Comparison of ENCODE assay signal across 15 cellular contexts in genomic region chr4:185817403-185817818, GRCh38. TPM values are rescaled to one million over a fixed set of nuclear protein-coding genes. Genes with fewer than 3 reads are reported as not detected.
DNase-seq lines count a peak whose midpoint lies in the region; ATAC-seq, FAIRE-seq and TF ChIP-seq lines count a peak whose summit lies in the region.
"Had no signal": no experiment of that assay in that cellular context is flagged by ENCODE, and none has a peak within 500 bp of the region (broad histone marks: within the 10 kb centered on the region; RNA-seq: fewer than 3 reads in every experiment).

No MANE protein-coding gene starts in this region.

- intact Hi-C loops in Right ventricle myocardium inferior (cut with DNase I): no loop called here
- intact Hi-C loops in cardiac septum (cut with DNase I): loop anchor here (5.0 kb wide), 1 partner anchor 50 kb away; no protein-coding TSS in a partner anchor
- intact Hi-C loops in HepG2 (cut with micrococcal nuclease; ENCODE audit: unreplicated experiment): loop anchor here (10.0 kb wide), 1 partner anchor 147 kb away; no protein-coding TSS in a partner anchor

- no peaks in the 10 kb centered on the region for H3K4me1 Mint-ChIP-seq in activated T-cell treated with anti-CD3 and anti-CD28 coated beads, Interleukin-2, amount 50 U/mL, for 24 hours (ENCODE audit: low read depth)
- no peaks in the 10 kb centered on the region for H3K4me1 Mint-ChIP-seq in immature natural killer cell

- ATAC-seq in Right ventricle myocardium inferior (peak; percentile 73), HepG2 (peak; percentile 40; the same call in 1 of the 3 replicates), HG03521 (IDR thresholded peaks at IDR 0.05; ENCODE audit: unreplicated experiment) (no peak)

- H3K27me3 ChIP-seq in bronchial epithelial cell (ENCODE audit: control insufficient read depth, insufficient read depth, low read length) (no peaks in the 10 kb centered on the region), HepG2 (ENCODE audit: control insufficient read depth in 1 of 2, insufficient read depth in 2 of 2, low read length in 2 of 2) (no peaks in the 10 kb centered on the region)
- H3K27me3 ChIP-seq: adrenal gland had no signal

- peak overlapping the region; percentile 43 for H3K4me2 ChIP-seq in HepG2 (ENCODE audit: low read depth, low read length)

- no peaks in the 10 kb centered on the region for H3K36me3 Mint-ChIP-seq in activated T-cell treated with anti-CD3 and anti-CD28 coated beads, Interleukin-2, amount 50 U/mL, for 24 hours (ENCODE audit: low read depth)
- H3K36me3 Mint-ChIP-seq in immature natural killer cell: no peaks in the 10 kb centered on the region

- no peak overlapping the region for H3K4me3 ChIP-seq in bronchial epithelial cell (ENCODE audit: low read depth, low read length)
- no peak overlapping the region for H3K4me3 ChIP-seq in HepG2 (replicated peaks in 1 of 3; ENCODE audit: insufficient read depth in 1 of 3, low read depth in 2 of 3, low read length in 3 of 3)
- H3K4me3 ChIP-seq: adrenal gland had no signal

- H3K4me3 Mint-ChIP-seq in activated T-cell treated with anti-CD3 and anti-CD28 coated beads, Interleukin-2, amount 50 U/mL, for 24 hours: no peak overlapping the region
- no peak overlapping the region for H3K4me3 Mint-ChIP-seq in immature natural killer cell

- no peak overlapping the region for H3K27ac ChIP-seq in HepG2 (ENCODE audit: extremely low read length, insufficient read depth, low read length)

- H4K20me1 ChIP-seq in HepG2 (ENCODE audit: insufficient read depth, low read length): no peaks in the 10 kb centered on the region

- H3K9me3 ChIP-seq in HepG2 (ENCODE audit: low read length): no peaks in the 10 kb centered on the region
- H3K9me3 ChIP-seq: adrenal gland had no signal

- TF ChIP-seq POLR2A in HepG2 (IDR thresholded peaks at IDR 0.05; ENCODE audit: insufficient read depth in 1 of 2, low read depth in 2 of 2, low read length in 2 of 2): no peak

- no peak overlapping the region for H2AFZ ChIP-seq in HepG2 (ENCODE audit: low read length)

- CTCF ChIA-PET in HepG2 (lab: Yijun Ruan, JAX; ENCODE audit: low intra/inter-chr PET ratio, low total read pairs): no interaction called here

- H3K4me1 ChIP-seq in HepG2 (ENCODE audit: insufficient read depth, low read length): peaks cover 57% of the 10 kb centered on the region

- H3K9ac ChIP-seq in HepG2 (ENCODE audit: insufficient read depth, low read depth, low read length): no peak overlapping the region

- H3K9me3 Mint-ChIP-seq in activated T-cell treated with anti-CD3 and anti-CD28 coated beads, Interleukin-2, amount 50 U/mL, for 24 hours: no peaks in the 10 kb centered on the region
- peaks cover 0 to 1% (median 0%) of the 10 kb centered on the region in 6 donors for H3K9me3 Mint-ChIP-seq in immature natural killer cell

- POLR2A ChIA-PET in HepG2 (lab: Yijun Ruan, JAX): interaction anchor here (0.8 kb wide), 1 partner anchor 13 kb away, joined by 3 read pairs; no protein-coding TSS in a partner anchor

- in situ Hi-C loops in HepG2 (cut with HindIII; ENCODE audit: extremely low pct_ligation_motif_present, low pct_unique_long_range_greater_than_20kb): no loop called here

- H3K27ac Mint-ChIP-seq in activated T-cell treated with anti-CD3 and anti-CD28 coated beads, Interleukin-2, amount 50 U/mL, for 24 hours: no peak overlapping the region
- H3K27ac Mint-ChIP-seq in immature natural killer cell: no peak overlapping the region

- TF ChIP-seq CTCF in bronchial epithelial cell (IDR thresholded peaks at IDR 0.05; ENCODE audit: insufficient read depth, low read length, severe bottlenecking) (no peak), HepG2 (CRISPR knock-in tag; IDR thresholded peaks at IDR 0.05) (no peak)

- no peaks in the 10 kb centered on the region for H3K36me3 ChIP-seq in bronchial epithelial cell (ENCODE audit: control insufficient read depth, insufficient read depth, low read length)
- H3K36me3 ChIP-seq in HepG2 (replicated peaks in 1 of 2; ENCODE audit: control insufficient read depth in 1 of 2, insufficient read depth in 2 of 2, low read length in 2 of 2): no peaks in the 10 kb centered on the region
- H3K36me3 ChIP-seq: adrenal gland had no signal

- peak; percentile 71 for DNase-seq in Right ventricle myocardium inferior (ENCODE audit: missing footprints)
- no peak for DNase-seq in cardiac septum (ENCODE audit: low spot score)
- peak; percentile 15 for DNase-seq in bronchial epithelial cell (ENCODE audit: low read depth)
- DNase-seq in HepG2 (ENCODE audit: low spot score): peak; percentile 45
- peak; percentile 52 for DNase-seq in ureter (ENCODE audit: low spot score)
- DNase-seq in activated T-cell treated with anti-CD3 and anti-CD28 coated beads, Interleukin-2, amount 50 U/mL, for 24 hours: no peak
- DNase-seq in immature natural killer cell: no peak
- DNase-seq: activated CD4-positive, CD25-positive, alpha-beta regulatory T cell; activated T-cell treated with anti-CD3 and anti-CD28 coated beads, Interleukin-2, amount 50 U/mL, for 1 hour; NCI-H1105; nucleus accumbens had no signal

- TF ChIP-seq RAD21 in HepG2 (CRISPR knock-in tag; IDR thresholded peaks at IDR 0.05): no peak

- WGBS in HepG2 (ENCODE audit: low lambda C conversion rate): 31% methylated on average over 6 of the region's 8 CpGs

- FAIRE-seq in bronchial epithelial cell (lab: Jason Lieb, UNC): no peak
- peak; percentile 36 for FAIRE-seq in HepG2 (lab: Jason Lieb, UNC)
- FAIRE-seq: GM12892, GM19239 had no signal

- H3K27me3 Mint-ChIP-seq in activated T-cell treated with anti-CD3 and anti-CD28 coated beads, Interleukin-2, amount 50 U/mL, for 24 hours: peaks cover 10% of the 10 kb centered on the region
- H3K27me3 Mint-ChIP-seq in immature natural killer cell (ENCODE audit: low read depth in 3 of 3): peaks cover 2 to 6% (median 4%) of the 10 kb centered on the region in 3 donors

- TF ChIP-seq EP300 in HepG2 (IDR thresholded peaks at IDR 0.05; ENCODE audit: low read depth in 2 of 2, low read length in 2 of 2): no peak
- TF ChIP-seq EP300 in HepG2 (CRISPR knock-in tag; IDR thresholded peaks at IDR 0.05; ENCODE audit: borderline replicate concordance): no peak

- BruUV-seq in HepG2 (replicated peaks; lab: Mats Ljungman, UMichigan): no TSS peak

- no peaks in the 10 kb centered on the region for H3K79me2 ChIP-seq in HepG2 (ENCODE audit: insufficient read depth, low read length)

TF ChIP-seq in HepG2, 621 proteins besides CTCF, POLR2A, EP300 and RAD21 (continues in another document):
- TF ChIP-seq BHLHE40 (IDR thresholded peaks at IDR 0.05; ENCODE audit: low read length) (no peak), GFI1 (CRISPR knock-in tag; IDR thresholded peaks at IDR 0.05; ENCODE audit: borderline replicate concordance) (no peak), ELF1 (CRISPR knock-in tag; IDR thresholded peaks at IDR 0.05) (peak; percentile 57), ZBTB21 (CRISPR knock-in tag; IDR thresholded peaks at IDR 0.05) (peak; percentile 35; the same call in 1 of the 2 replicates), CREB1 (IDR thresholded peaks at IDR 0.05) (no peak), CREB1 (CRISPR knock-in tag; IDR thresholded peaks at IDR 0.05) (0 out of 2 replicates have a peak, but pooled peaks have one; percentile 35)

RNA-seq across cellular contexts. Expression of gene SORBS2, which starts 5.4 kb away (rescaled TPM):
- total RNA-seq in Right ventricle myocardium inferior (828 TPM), cardiac septum (1,779 TPM), bronchial epithelial cell (1.1 and 1.9 TPM in 2 replicates), HepG2 (2016; rRNA removed; fragmentation: Illumina TruSeq; extraction: Trizol) (25.0 and 29.0 TPM in 2 replicates), ureter (103 TPM)
- total RNA-seq in HepG2 (2016; cell fraction: cytosol; rRNA removed; fragmentation: Illumina TruSeq; extraction: Trizol; ENCODE audit: low read depth): 7.2 and 7.3 TPM in 2 replicates
- 26.0 and 26.2 TPM in 2 replicates for total RNA-seq in HepG2 (2016; cell fraction: insoluble cytoplasmic fraction; rRNA removed; fragmentation: Illumina TruSeq; extraction: Trizol)
- total RNA-seq in HepG2 (2016; cell fraction: membrane; rRNA removed; fragmentation: Illumina TruSeq; extraction: Trizol): 12.8 and 16.4 TPM in 2 replicates
- total RNA-seq in HepG2 (2016; cell fraction: nucleus; rRNA removed; fragmentation: Illumina TruSeq; extraction: Trizol): 62.8 and 62.9 TPM in 2 replicates
- polyA plus RNA-seq in HepG2 (2011; rRNA removed) (55.9 and 80.5 TPM in 2 replicates), immature natural killer cell (1 to 10 TPM in 2 of 3 donors, not detected in 1; 2.6 to 5.8 TPM)
- polyA plus RNA-seq in HepG2 (2011; cell fraction: cytosol; rRNA removed): 38.4 and 48.7 TPM in 2 replicates
- polyA plus RNA-seq in HepG2 (2011; cell fraction: nucleus; rRNA removed): 61.7 and 83.9 TPM in 2 replicates
- 34.7 and 45.4 TPM in 2 replicates for polyA plus RNA-seq in HepG2 (2012)
- 1.7 and 2.6 TPM in 2 replicates for polyA plus RNA-seq in HepG2 (2016; cell fraction: cytosol; fragmentation: Illumina TruSeq; extraction: Trizol; ENCODE audit: low read depth)
- 29.6 and 32.7 TPM in 2 replicates for polyA plus RNA-seq in HepG2 (2016; cell fraction: insoluble cytoplasmic fraction; fragmentation: Illumina TruSeq; extraction: Trizol; ENCODE audit: low read depth)
- polyA plus RNA-seq in HepG2 (2016; cell fraction: membrane; fragmentation: Illumina TruSeq; extraction: Trizol; ENCODE audit: low read depth): 9.9 and 11.6 TPM in 2 replicates
- 27.2 and 29.5 TPM in 2 replicates for polyA plus RNA-seq in HepG2 (2016; cell fraction: nucleus; fragmentation: Illumina TruSeq; extraction: Trizol; ENCODE audit: insufficient read depth, low read depth)
- 11.3 and 137 TPM in 2 replicates for polyA minus RNA-seq in HepG2 (2011; rRNA and poly(A)+ RNA removed; ENCODE audit: low replicate concordance)
- polyA minus RNA-seq in HepG2 (2011; cell fraction: cytosol; rRNA and poly(A)+ RNA removed): 39.1 and 42.7 TPM in 2 replicates
- 166 and 180 TPM in 2 replicates for polyA minus RNA-seq in HepG2 (2011; cell fraction: nucleus; rRNA and poly(A)+ RNA removed)

Comparison
In these comparisons a context has a peak if more than half of its experiments do, and no peak if none do; other contexts are left out.
1. DNase-seq: peak in Right ventricle myocardium inferior (single experiment), bronchial epithelial cell (single experiment), HepG2 (single experiment) and ureter (single experiment); none in cardiac septum (single experiment), activated T-cell treated with anti-CD3 and anti-CD28 coated beads, Interleukin-2, amount 50 U/mL, for 24 hours (single experiment) and immature natural killer cell (0 of 3).